8 cellular contexts compared by ENCODE assay signal in genomic region chr22:38310518-38311330, GRCh38. TPM values are rescaled to one million over a fixed set of nuclear protein-coding genes. Genes with fewer than 3 reads are reported as not detected.
DNase-seq lines count a peak whose midpoint lies in the region; ATAC-seq and TF ChIP-seq lines count a peak whose summit lies in the region.

No MANE protein-coding gene starts in this region.

- H2AFZ ChIP-seq in H9 (ENCODE audit: low read length) (no peak overlapping the region), smooth muscle cell (ENCODE audit: low read depth) (no peak overlapping the region)

- no peaks in the 10 kb centered on the region for H3K27me3 Mint-ChIP-seq in H9 (ENCODE audit: low read depth)
- H3K27me3 Mint-ChIP-seq in activated T-helper 2 cell treated with anti-CD3 and anti-CD28 coated beads, Interferon-gamma antibody, Interleukin-2, Interleukin-4, amounts not matched to agents 10 μg/mL and 5 μg/mL and 100 μg/mL, durations not matched to agents 14 hours and 24 hours and 36 hours (ENCODE audit: low read depth) = no peaks in the 10 kb centered on the region

- H3K79me2 ChIP-seq in H9 (ENCODE audit: insufficient read depth, low read length) = peaks cover 81% of the 10 kb centered on the region; the same call in 1 of the 2 replicates
- H3K79me2 ChIP-seq in smooth muscle cell (ENCODE audit: low read depth) = peaks cover 100% of the 10 kb centered on the region

- no peak overlapping the region for H4K5ac ChIP-seq in H9 (ENCODE audit: insufficient read length, low read depth, low read length)

- H2BK5ac ChIP-seq in H9 (ENCODE audit: insufficient read length, low read length) = no peak overlapping the region

- peak overlapping the region in 3 of 10 donors; percentile 3 to 14 (median 8) for H3K4me3 ChIP-seq in heart right ventricle
- H3K4me3 ChIP-seq in smooth muscle cell = no peak overlapping the region

- H3T11ph ChIP-seq in H9 (ENCODE audit: low read length) = no peak overlapping the region

- H3K23ac ChIP-seq in H9 (ENCODE audit: insufficient read length, low read depth, low read length) = no peak overlapping the region

- intact Hi-C loops in activated T-helper 2 cell treated with anti-CD3 and anti-CD28 coated beads, Interferon-gamma antibody, Interleukin-2, Interleukin-4, amounts not matched to agents 10 μg/mL and 5 μg/mL and 100 μg/mL, durations not matched to agents 14 hours and 24 hours and 36 hours (cut with micrococcal nuclease) = no loop called here
- intact Hi-C loops in heart right ventricle (cut with DNase I) = loop anchor here in 8 of 10 donors (5.0 to 10.0 kb wide), 3 partner anchors 38 to 106 kb away; partner anchors contain the start of genes TMEM184B (in 5 of the 8) and MAFF (in 2 of the 8)

- H3K9me3 ChIP-seq in H9 (ENCODE audit: control insufficient read depth, low read depth, low read length) (no peaks in the 10 kb centered on the region), heart right ventricle (no peaks in the 10 kb centered on the region), smooth muscle cell (replicated peaks; ENCODE audit: low read depth) (no peaks in the 10 kb centered on the region)

- no peak overlapping the region for H3K18ac ChIP-seq in H9 (ENCODE audit: insufficient read length, low read depth, low read length)

- H4K8ac ChIP-seq in H9 (replicated peaks; ENCODE audit: insufficient read length, low read depth, low read length) = no peak overlapping the region

- no peak overlapping the region for H4K91ac ChIP-seq in H9 (ENCODE audit: insufficient read length, low read depth, low read length)

- no peak overlapping the region for H3K4me3 Mint-ChIP-seq in H9
- no peak overlapping the region for H3K4me3 Mint-ChIP-seq in activated T-helper 2 cell treated with anti-CD3 and anti-CD28 coated beads, Interferon-gamma antibody, Interleukin-2, Interleukin-4, amounts not matched to agents 10 μg/mL and 5 μg/mL and 100 μg/mL, durations not matched to agents 14 hours and 24 hours and 36 hours (ENCODE audit: low read depth)

- H2AK5ac ChIP-seq in H9 (ENCODE audit: insufficient read length, low read length) = no peak overlapping the region

- H3K9ac ChIP-seq in H9 (ENCODE audit: extremely low read depth, insufficient read length, low read length) (no peak overlapping the region), smooth muscle cell (ENCODE audit: low read depth) (no peak overlapping the region)

- ATAC-seq in heart right ventricle (peak in 4 of 8 donors; percentile 2 to 28 (median 16)), HG03196 (IDR thresholded peaks at IDR 0.05; ENCODE audit: unreplicated experiment) (no peak), HG03571 (IDR thresholded peaks at IDR 0.05; ENCODE audit: unreplicated experiment) (no peak)

- no peak overlapping the region for H2BK12ac ChIP-seq in H9 (ENCODE audit: insufficient read length, low read depth, low read length)

- no peaks in the 10 kb centered on the region; a peak in 1 of 5 replicates for H3K9me3 Mint-ChIP-seq in H9
- H3K9me3 Mint-ChIP-seq in activated T-helper 2 cell treated with anti-CD3 and anti-CD28 coated beads, Interferon-gamma antibody, Interleukin-2, Interleukin-4, amounts not matched to agents 10 μg/mL and 5 μg/mL and 100 μg/mL, durations not matched to agents 14 hours and 24 hours and 36 hours = no peaks in the 10 kb centered on the region

- H3K4me2 ChIP-seq in H9 (ENCODE audit: insufficient read depth, insufficient read length, low read length) (no peak overlapping the region), smooth muscle cell (no peak overlapping the region)

- H3K79me1 ChIP-seq in H9 (ENCODE audit: insufficient read depth, low read depth, low read length, poor library complexity, severe bottlenecking) = no peaks in the 10 kb centered on the region

- H4K20me1 ChIP-seq in H9 (ENCODE audit: control insufficient read depth, insufficient read depth, insufficient read length) (no peaks in the 10 kb centered on the region), smooth muscle cell (ENCODE audit: low read depth) (peaks cover 100% of the 10 kb centered on the region)

- peaks cover 29 to 78% (median 71%) of the 10 kb centered on the region in 3 experiments; a peak in 6 of 7 replicates for H3K36me3 Mint-ChIP-seq in H9 (ENCODE audit: insufficient read depth in 1 of 3, low read depth in 3 of 3)
- peaks cover 43% of the 10 kb centered on the region for H3K36me3 Mint-ChIP-seq in activated T-helper 2 cell treated with anti-CD3 and anti-CD28 coated beads, Interferon-gamma antibody, Interleukin-2, Interleukin-4, amounts not matched to agents 10 μg/mL and 5 μg/mL and 100 μg/mL, durations not matched to agents 14 hours and 24 hours and 36 hours (ENCODE audit: low read depth)

- H3K27ac ChIP-seq in H9 (ENCODE audit: insufficient read length, low read depth, low read length) (no peak overlapping the region), heart right ventricle (peak overlapping the region; percentile 20 to 100 (median 98)), smooth muscle cell (ENCODE audit: low read depth) (peak overlapping the region; percentile 23)

- no CpG with 5 or more reads among the region's 18 CpGs for WGBS in H9 (ENCODE audit: extremely low coverage, insufficient read length, low lambda C conversion rate)
- WGBS in heart right ventricle, 2 donors = 58 to 59% methylated on average over 18 of the region's 18 CpGs
- WGBS in smooth muscle cell (ENCODE audit: low lambda C conversion rate) = 90% methylated on average over 18 of the region's 18 CpGs

- no peak overlapping the region for H3K56ac ChIP-seq in H9 (ENCODE audit: insufficient read length, low read depth, low read length)

- H2BK120ac ChIP-seq in H9 (ENCODE audit: low read depth, low read length, poor library complexity, severe bottlenecking) = no peak overlapping the region

- peak overlapping the region; percentile 52 to 94 (median 86); a peak in 5 of 7 replicates for H3K27ac Mint-ChIP-seq in H9
- peak overlapping the region; percentile 26 for H3K27ac Mint-ChIP-seq in activated T-helper 2 cell treated with anti-CD3 and anti-CD28 coated beads, Interferon-gamma antibody, Interleukin-2, Interleukin-4, amounts not matched to agents 10 μg/mL and 5 μg/mL and 100 μg/mL, durations not matched to agents 14 hours and 24 hours and 36 hours

- peaks cover 26% of the 10 kb centered on the region for H3F3A ChIP-seq in smooth muscle cell (ENCODE audit: low read depth)

- no peak overlapping the region for H3K4ac ChIP-seq in H9 (ENCODE audit: low read depth, low read length)

- H3K27me3 ChIP-seq in H9 (ENCODE audit: insufficient read depth, low read length) (no peaks in the 10 kb centered on the region), heart right ventricle (no peaks in the 10 kb centered on the region), smooth muscle cell (ENCODE audit: low read depth) (no peaks in the 10 kb centered on the region)

- H3K4me1 ChIP-seq in H9 (ENCODE audit: insufficient read depth, low read length) (peaks cover 6% of the 10 kb centered on the region; the same call in 1 of the 2 replicates), heart right ventricle (peaks cover 50 to 100% (median 98%) of the 10 kb centered on the region in 9 donors), smooth muscle cell (ENCODE audit: low read depth) (peaks cover 21% of the 10 kb centered on the region)

- no peak overlapping the region for H3K14ac ChIP-seq in H9 (ENCODE audit: insufficient read depth, low read length)

- TF ChIP-seq CTCF in H9 (conservative IDR thresholded peaks at IDR 0.05) (no peak), heart right ventricle (IDR thresholded peaks at IDR 0.05) (no peak), smooth muscle cell (IDR thresholded peaks at IDR 0.05; ENCODE audit: borderline replicate concordance, insufficient read depth, poor library complexity, severe bottlenecking) (no peak)

- no peak overlapping the region for H2BK15ac ChIP-seq in H9 (ENCODE audit: low read depth, low read length)

- H3K36me3 ChIP-seq in heart right ventricle = peaks cover 0 to 66% (median 10%) of the 10 kb centered on the region in 9 donors
- no peaks in the 10 kb centered on the region for H3K36me3 ChIP-seq in smooth muscle cell (ENCODE audit: low read depth)

- peaks cover 7% of the 10 kb centered on the region for H3K23me2 ChIP-seq in H9 (ENCODE audit: insufficient read length, low read depth, low read length, poor library complexity, severe bottlenecking)

- DNase-seq in H9 (no peak), heart right ventricle (peak in 1 of 2 donors; percentile 44), smooth muscle cell (lab: John Stamatoyannopoulos, UW; ENCODE audit: unreplicated experiment) (no peak), NCI-H1694 treated with DMSO at 0.1 percent for 48 hours (lab: John Stamatoyannopoulos, UW) (no peak), retina (no peak)
- DNase-seq in activated T-helper 2 cell treated with anti-CD3 and anti-CD28 coated beads, Interferon-gamma antibody, Interleukin-2, Interleukin-4, amounts not matched to agents 10 μg/mL and 5 μg/mL and 100 μg/mL, durations not matched to agents 14 hours and 24 hours and 36 hours (ENCODE audit: low spot score) = no peak

- no peak overlapping the region for H2BK20ac ChIP-seq in H9 (ENCODE audit: low read depth, low read length, poor library complexity, severe bottlenecking)

- peaks cover 73 to 86% of the 10 kb centered on the region in 2 experiments for H3K4me1 Mint-ChIP-seq in H9
- peaks cover 51% of the 10 kb centered on the region for H3K4me1 Mint-ChIP-seq in activated T-helper 2 cell treated with anti-CD3 and anti-CD28 coated beads, Interferon-gamma antibody, Interleukin-2, Interleukin-4, amounts not matched to agents 10 μg/mL and 5 μg/mL and 100 μg/mL, durations not matched to agents 14 hours and 24 hours and 36 hours (ENCODE audit: low read depth)

RNA-seq across cellular contexts. Expression of gene CSNK1E, which starts 6.5 kb away (rescaled TPM):
- total RNA-seq in H9 (2021) = 230 and 236 TPM in 2 replicates
- 155 and 160 TPM in 2 replicates for total RNA-seq in activated T-helper 2 cell treated with anti-CD3 and anti-CD28 coated beads, Interferon-gamma antibody, Interleukin-2, Interleukin-4, amounts not matched to agents 10 μg/mL and 5 μg/mL and 100 μg/mL, durations not matched to agents 14 hours and 24 hours and 36 hours
- total RNA-seq in heart right ventricle = 10 to 100 TPM; 64.1 to 88.1 (median 78.6) TPM
- 10 to 100 TPM; 81.6 to 83.4 TPM for polyA plus RNA-seq in heart right ventricle
- 94.7 and 111 TPM in 2 replicates for total RNA-seq in smooth muscle cell
- 154 and 192 TPM in 2 replicates for polyA plus RNA-seq in smooth muscle cell

RNA-seq across cellular contexts. Expression of gene TMEM184B, which starts 37.9 kb away (rescaled TPM):
- total RNA-seq in H9 (2021) = 51.7 and 58.5 TPM in 2 replicates
- total RNA-seq in activated T-helper 2 cell treated with anti-CD3 and anti-CD28 coated beads, Interferon-gamma antibody, Interleukin-2, Interleukin-4, amounts not matched to agents 10 μg/mL and 5 μg/mL and 100 μg/mL, durations not matched to agents 14 hours and 24 hours and 36 hours = 34.8 and 35.8 TPM in 2 replicates
- total RNA-seq in heart right ventricle = 10 to 100 TPM; 36.2 to 51.6 (median 46.1) TPM
- 10 to 100 TPM; 20.8 to 29.7 TPM for polyA plus RNA-seq in heart right ventricle
- total RNA-seq in smooth muscle cell = 34.1 and 54.4 TPM in 2 replicates
- polyA plus RNA-seq in smooth muscle cell = 96.0 and 96.3 TPM in 2 replicates
